Comparison of ENCODE assay signal across 8 cellular contexts in genomic region chr16:12067714-12068401, GRCh38.
DNase-seq lines count a peak whose midpoint lies in the region; ATAC-seq and TF ChIP-seq lines count a peak whose summit lies in the region.

No MANE protein-coding gene starts in this region.

- no peaks in the 10 kb centered on the region for H3K27me3 ChIP-seq in GM23248 (replicated peaks; ENCODE audit: insufficient read depth)
- no peaks in the 10 kb centered on the region for H3K27me3 ChIP-seq in WERI-Rb-1 (ENCODE audit: insufficient read depth, low read depth, severe bottlenecking)
- H3K27me3 ChIP-seq in right lobe of liver = no peaks in the 10 kb centered on the region

- peaks cover 55% of the 10 kb centered on the region for H3K4me1 Mint-ChIP-seq in dendritic cell treated with granulocyte-macrophage colony-stimulating factor and Interleukin-4, amounts not matched to agents 40 ng/mL and 50 ng/mL, for 4 days (ENCODE audit: low read depth)
- peaks cover 26 to 44% of the 10 kb centered on the region in 2 donors for H3K4me1 Mint-ChIP-seq in stimulated activated naive B cell treated with anti-CD40 and anti-IgM and Interleukin-4, amounts not matched to agents 10 μg/mL and 1 μg/mL and 100 μg/mL, for 72 hours

- H3K36me3 Mint-ChIP-seq in dendritic cell treated with granulocyte-macrophage colony-stimulating factor and Interleukin-4, amounts not matched to agents 40 ng/mL and 50 ng/mL, for 4 days (ENCODE audit: low read depth) = peaks cover 80% of the 10 kb centered on the region
- peaks cover 36 to 49% of the 10 kb centered on the region in 2 donors for H3K36me3 Mint-ChIP-seq in stimulated activated naive B cell treated with anti-CD40 and anti-IgM and Interleukin-4, amounts not matched to agents 10 μg/mL and 1 μg/mL and 100 μg/mL, for 72 hours

- H3K4me3 Mint-ChIP-seq in dendritic cell treated with granulocyte-macrophage colony-stimulating factor and Interleukin-4, amounts not matched to agents 40 ng/mL and 50 ng/mL, for 4 days = no peak overlapping the region
- no peak overlapping the region for H3K4me3 Mint-ChIP-seq in stimulated activated naive B cell treated with anti-CD40 and anti-IgM and Interleukin-4, amounts not matched to agents 10 μg/mL and 1 μg/mL and 100 μg/mL, for 72 hours

- in situ Hi-C loops in GM23248 (cut with MboI) = loop anchor here (10.0 kb wide), 1 partner anchor 113 kb away; no protein-coding TSS in a partner anchor

- DNase-seq in AML-193 (lab: John Stamatoyannopoulos, UW) (peak; percentile 62 to 69), GM23248 (peak; percentile 85), NCI-H2196 treated with DMSO at 0.1 percent for 48 hours (lab: John Stamatoyannopoulos, UW; ENCODE audit: unreplicated experiment) (peak; percentile 81), WERI-Rb-1 (peak; percentile 64), right lobe of liver (peak in 1 of 3 donors; percentile 18)
- peak; percentile 39 for DNase-seq in stimulated activated naive B cell treated with anti-CD40 and anti-IgM and Interleukin-4, amounts not matched to agents 10 μg/mL and 1 μg/mL and 100 μg/mL, for 72 hours

- peak overlapping the region; percentile 17 for H3K27ac Mint-ChIP-seq in dendritic cell treated with granulocyte-macrophage colony-stimulating factor and Interleukin-4, amounts not matched to agents 40 ng/mL and 50 ng/mL, for 4 days
- H3K27ac Mint-ChIP-seq in stimulated activated naive B cell treated with anti-CD40 and anti-IgM and Interleukin-4, amounts not matched to agents 10 μg/mL and 1 μg/mL and 100 μg/mL, for 72 hours = peak overlapping the region; percentile 54

- H3K79me2 ChIP-seq in GM23248 (ENCODE audit: insufficient read depth) = no peaks in the 10 kb centered on the region

- TF ChIP-seq POLR2A in right lobe of liver (IDR thresholded peaks at IDR 0.05) = no peak

- intact Hi-C loops in dendritic cell treated with granulocyte-macrophage colony-stimulating factor and Interleukin-4, amounts not matched to agents 40 ng/mL and 50 ng/mL, for 4 days (cut with micrococcal nuclease) = loop anchor here (1.0 to 2.0 kb wide), 2 partner anchors 95 to 119 kb away; no protein-coding TSS in a partner anchor
- intact Hi-C loops in right lobe of liver (cut with DNase I) = loop anchor here (10.0 kb wide), 1 partner anchor 93 kb away; the partner anchor contains the start of gene SNX29 (in 2 of the 2)

- H3K9me3 ChIP-seq in GM23248 (ENCODE audit: low read depth) = no peaks in the 10 kb centered on the region
- no peaks in the 10 kb centered on the region for H3K9me3 ChIP-seq in WERI-Rb-1 (ENCODE audit: severe bottlenecking)
- no peaks in the 10 kb centered on the region for H3K9me3 ChIP-seq in right lobe of liver

- H2AFZ ChIP-seq in GM23248 = no peak overlapping the region

- no peak overlapping the region for H3K9ac ChIP-seq in GM23248

- no peak overlapping the region for H3K4me3 ChIP-seq in GM23248
- H3K4me3 ChIP-seq in WERI-Rb-1 (ENCODE audit: low read depth, low read length) = no peak overlapping the region
- no peak overlapping the region for H3K4me3 ChIP-seq in right lobe of liver

- no peaks in the 10 kb centered on the region for H4K20me1 ChIP-seq in GM23248 (ENCODE audit: insufficient read depth)

- H3K4me1 ChIP-seq in GM23248 (ENCODE audit: insufficient read depth) (peaks cover 3% of the 10 kb centered on the region), right lobe of liver (no peaks in the 10 kb centered on the region)

- no peaks in the 10 kb centered on the region for H3K9me2 ChIP-seq in GM23248 (ENCODE audit: insufficient read depth)

- H3K4me2 ChIP-seq in GM23248 (ENCODE audit: unreplicated experiment) = no peak overlapping the region

- H3K27ac ChIP-seq in GM23248 (no peak overlapping the region), WERI-Rb-1 (no peak overlapping the region), right lobe of liver (no peak overlapping the region)

- TF ChIP-seq CTCF in WERI-Rb-1 (IDR thresholded peaks at IDR 0.05; ENCODE audit: low read depth, low read length) (peak; percentile 82), right lobe of liver (IDR thresholded peaks at IDR 0.05) (peak; percentile 89 to 95 (median 92))

- H3K36me3 ChIP-seq in GM23248 (ENCODE audit: low read depth) (no peaks in the 10 kb centered on the region), WERI-Rb-1 (no peaks in the 10 kb centered on the region), right lobe of liver (no peaks in the 10 kb centered on the region)

- H3K9me3 Mint-ChIP-seq in dendritic cell treated with granulocyte-macrophage colony-stimulating factor and Interleukin-4, amounts not matched to agents 40 ng/mL and 50 ng/mL, for 4 days = no peaks in the 10 kb centered on the region
- no peaks in the 10 kb centered on the region for H3K9me3 Mint-ChIP-seq in stimulated activated naive B cell treated with anti-CD40 and anti-IgM and Interleukin-4, amounts not matched to agents 10 μg/mL and 1 μg/mL and 100 μg/mL, for 72 hours

- H3K27me3 Mint-ChIP-seq in dendritic cell treated with granulocyte-macrophage colony-stimulating factor and Interleukin-4, amounts not matched to agents 40 ng/mL and 50 ng/mL, for 4 days = no peaks in the 10 kb centered on the region
- H3K27me3 Mint-ChIP-seq in stimulated activated naive B cell treated with anti-CD40 and anti-IgM and Interleukin-4, amounts not matched to agents 10 μg/mL and 1 μg/mL and 100 μg/mL, for 72 hours = no peaks in the 10 kb centered on the region

- H3F3A ChIP-seq in GM23248 (ENCODE audit: insufficient read depth) = peaks cover 9% of the 10 kb centered on the region; the same call in 1 of the 2 replicates

- ATAC-seq in right lobe of liver (peak; percentile 90 to 97 (median 94)), HG03521 (IDR thresholded peaks at IDR 0.05; ENCODE audit: unreplicated experiment) (no peak)
- ATAC-seq in stimulated activated naive B cell treated with anti-CD40 and anti-IgM and Interleukin-4, amounts not matched to agents 10 μg/mL and 1 μg/mL and 100 μg/mL, for 72 hours (replicated peaks) = peak; percentile 83 to 85

- WGBS in GM23248 (ENCODE audit: low coverage in 1 of 2, low lambda C conversion rate in 2 of 2, missing lambda C conversion rate in 2 of 2), 2 experiments = 40 to 43% methylated on average over 9 of the region's 9 CpGs
- 41% methylated on average over 8 of the region's 9 CpGs for WGBS in right lobe of liver (ENCODE audit: insufficient coverage, low coverage, low lambda C conversion rate, missing lambda C conversion rate)
